In genomic region chr19:48514123-48514458, GRCh38 we compare ENCODE assay signal across 12 cellular contexts. TPM values are rescaled to one million over a fixed set of nuclear protein-coding genes. Genes with fewer than 3 reads are reported as not detected.
DNase-seq lines count a peak whose midpoint lies in the region; ATAC-seq and TF ChIP-seq lines count a peak whose summit lies in the region.
"Had no signal": no experiment of that assay in that cellular context is flagged by ENCODE, and none has a peak within 500 bp of the region (broad histone marks: within the 10 kb centered on the region; RNA-seq: fewer than 3 reads in every experiment).

No MANE protein-coding gene starts in this region.

- H3F3A ChIP-seq in GM23338 (replicated peaks; ENCODE audit: low read depth), result peaks cover 12% of the 10 kb centered on the region; the same call in 1 of the 2 replicates

- peaks cover 18% of the 10 kb centered on the region for H3K27me3 ChIP-seq in ACC112 (ENCODE audit: insufficient read depth, low read length)
- peaks cover 11% of the 10 kb centered on the region for H3K27me3 ChIP-seq in GM23338 (ENCODE audit: insufficient read depth)
- peaks cover 22% of the 10 kb centered on the region for H3K27me3 ChIP-seq in adrenal gland

- H3K4me1 ChIP-seq in ACC112 (ENCODE audit: control insufficient read depth, insufficient read depth, low read length, unreplicated experiment), result no peaks in the 10 kb centered on the region
- no peaks in the 10 kb centered on the region for H3K4me1 ChIP-seq in GM23338 (ENCODE audit: insufficient read depth)
- H3K4me1 ChIP-seq in mesodermal cell (ENCODE audit: control insufficient read depth, insufficient read depth, low read length, poor library complexity, severe bottlenecking), result no peaks in the 10 kb centered on the region
- peaks cover 0 to 8% of the 10 kb centered on the region in 2 donors for H3K4me1 ChIP-seq in adrenal gland (replicated peaks in 1 of 2)

- intact Hi-C loops in adrenal gland (cut with DNase I), result no loop called here

- no peak for ATAC-seq in GM23338
- no peak for ATAC-seq in activated T-helper 17 cell treated with anti-CD3 and anti-CD28 coated beads, Interleukin-2, amount 50 U/mL, for 72 hours (replicated peaks)

- H4K20me1 ChIP-seq in GM23338 (replicated peaks; ENCODE audit: insufficient read depth), result no peaks in the 10 kb centered on the region

- H3K4me3 ChIP-seq in ACC112 (ENCODE audit: low read depth, low read length) (peak overlapping the region; percentile 75; the same call in 1 of the 2 replicates), GM23338 (peak overlapping the region; percentile 90), mesodermal cell (ENCODE audit: extremely low read depth, insufficient read depth, low read length, poor library complexity, severe bottlenecking) (peak overlapping the region; percentile 62), adrenal gland (peak overlapping the region in 1 of 4 donors; percentile 60)

- no peaks in the 10 kb centered on the region for H3K9me3 ChIP-seq in mesodermal cell (ENCODE audit: control insufficient read depth, low read length)
- no peaks in the 10 kb centered on the region for H3K9me3 ChIP-seq in adrenal gland (replicated peaks in 1 of 3)
- H3K9me3 ChIP-seq: tibial artery had no signal

- no peak overlapping the region for H3K4me3 Mint-ChIP-seq in GM23338
- H3K4me3 Mint-ChIP-seq in activated T-helper 17 cell treated with anti-CD3 and anti-CD28 coated beads, Interleukin-2, amount 50 U/mL, for 72 hours, result no peak overlapping the region
- H3K4me3 Mint-ChIP-seq: activated CD4-positive, alpha-beta memory T cell treated with anti-CD3 and anti-CD28 coated beads for 36 hours had no signal

- H3K27ac Mint-ChIP-seq in GM23338, result 0 out of 2 replicates have a peak overlapping the region, but pooled peaks have one; percentile 71
- peak overlapping the region; percentile 71 for H3K27ac Mint-ChIP-seq in activated T-helper 17 cell treated with anti-CD3 and anti-CD28 coated beads, Interleukin-2, amount 50 U/mL, for 72 hours

- H3K79me2 ChIP-seq in ACC112 (ENCODE audit: control insufficient read depth, insufficient read depth, low read length, unreplicated experiment) (no peaks in the 10 kb centered on the region), GM23338 (replicated peaks; ENCODE audit: insufficient read depth) (no peaks in the 10 kb centered on the region)

- H3K4me2 ChIP-seq in GM23338, result peak overlapping the region; percentile 86

- H2AFZ ChIP-seq in ACC112 (ENCODE audit: low read length, unreplicated experiment) (no peak overlapping the region), GM23338 (peak overlapping the region; percentile 57)

- WGBS in mesodermal cell (ENCODE audit: insufficient coverage in 2 of 2), 2 experiments, result 60 to 68% methylated on average over 11 of the region's 11 CpGs
- WGBS in adrenal gland, 4 donors, result 33 to 49% (median 42%) methylated on average over 8 to 11 of the region's 11 CpGs

- peaks cover 27% of the 10 kb centered on the region for H3K4me1 Mint-ChIP-seq in GM23338
- H3K4me1 Mint-ChIP-seq in activated T-helper 17 cell treated with anti-CD3 and anti-CD28 coated beads, Interleukin-2, amount 50 U/mL, for 72 hours, result peaks cover 5% of the 10 kb centered on the region

- no peak for TF ChIP-seq POLR2A in adrenal gland (IDR thresholded peaks at IDR 0.05)

- no peaks in the 10 kb centered on the region for H3K9me3 Mint-ChIP-seq in GM23338
- H3K9me3 Mint-ChIP-seq in activated T-helper 17 cell treated with anti-CD3 and anti-CD28 coated beads, Interleukin-2, amount 50 U/mL, for 72 hours, result no peaks in the 10 kb centered on the region
- H3K9me3 Mint-ChIP-seq: activated CD4-positive, alpha-beta memory T cell treated with anti-CD3 and anti-CD28 coated beads for 36 hours had no signal

- H3K27ac ChIP-seq in ACC112 (ENCODE audit: low read depth, low read length), result no peak overlapping the region
- H3K27ac ChIP-seq in GM23338 (ENCODE audit: low read depth), result no peak overlapping the region
- no peak overlapping the region for H3K27ac ChIP-seq in mesodermal cell (ENCODE audit: low read depth, low read length, severe bottlenecking)
- H3K27ac ChIP-seq in adrenal gland, result no peak overlapping the region
- H3K27ac ChIP-seq: cardiac muscle cell, tibial artery had no signal

- H3K36me3 ChIP-seq in ACC112 (ENCODE audit: insufficient read depth, low read length), result no peaks in the 10 kb centered on the region
- no peaks in the 10 kb centered on the region for H3K36me3 ChIP-seq in GM23338 (ENCODE audit: insufficient read depth)
- H3K36me3 ChIP-seq in mesodermal cell (ENCODE audit: control insufficient read depth, insufficient read depth, low read length), result no peaks in the 10 kb centered on the region
- H3K36me3 ChIP-seq in adrenal gland (replicated peaks in 1 of 2), result no peaks in the 10 kb centered on the region
- H3K36me3 ChIP-seq: cardiac muscle cell, tibial artery had no signal

- H3K36me3 Mint-ChIP-seq in GM23338 (ENCODE audit: low read depth), result no peaks in the 10 kb centered on the region
- no peaks in the 10 kb centered on the region for H3K36me3 Mint-ChIP-seq in activated T-helper 17 cell treated with anti-CD3 and anti-CD28 coated beads, Interleukin-2, amount 50 U/mL, for 72 hours (ENCODE audit: low read depth)
- H3K36me3 Mint-ChIP-seq: activated CD4-positive, alpha-beta memory T cell treated with anti-CD3 and anti-CD28 coated beads for 36 hours had no signal

- no peak for TF ChIP-seq CTCF in GM23338 (conservative IDR thresholded peaks at IDR 0.05; ENCODE audit: low read depth in 2 of 2)
- no peak for TF ChIP-seq CTCF in adrenal gland (IDR thresholded peaks at IDR 0.05)

- H3K27me3 Mint-ChIP-seq in GM23338 (ENCODE audit: insufficient read depth, low read depth, poor library complexity), result peaks cover 21% of the 10 kb centered on the region
- no peaks in the 10 kb centered on the region for H3K27me3 Mint-ChIP-seq in activated T-helper 17 cell treated with anti-CD3 and anti-CD28 coated beads, Interleukin-2, amount 50 U/mL, for 72 hours
- H3K27me3 Mint-ChIP-seq: activated CD4-positive, alpha-beta memory T cell treated with anti-CD3 and anti-CD28 coated beads for 36 hours had no signal

- no peaks in the 10 kb centered on the region for H3K9me2 ChIP-seq in GM23338 (ENCODE audit: insufficient read depth)

- DNase-seq in GM23338 (ENCODE audit: low spot score), result no peak
- DNase-seq in inferior parietal cortex (ENCODE audit: extremely low spot score), result no peak
- DNase-seq in NCI-H510A treated with DMSO at 0.1 percent for 48 hours (lab: John Stamatoyannopoulos, UW), result no peak
- DNase-seq in adrenal gland, result no peak
- DNase-seq in activated CD4-positive, alpha-beta T cell treated with anti-CD3 and anti-CD28 coated beads, Interleukin-2, amount 50 U/mL, for 1 hour, result no peak

TF ChIP-seq in GM23338, 12 proteins besides CTCF, POLR2A, EP300 and RAD21 (continues in another document):
- TF ChIP-seq ZNF331 (CRISPR knock-in tag; IDR thresholded peaks at IDR 0.05; ENCODE audit: low read depth), result no peak
- no peak for TF ChIP-seq POLR2AphosphoS5 (IDR thresholded peaks at IDR 0.05; ENCODE audit: low read depth)
- TF ChIP-seq, protein P1, sequence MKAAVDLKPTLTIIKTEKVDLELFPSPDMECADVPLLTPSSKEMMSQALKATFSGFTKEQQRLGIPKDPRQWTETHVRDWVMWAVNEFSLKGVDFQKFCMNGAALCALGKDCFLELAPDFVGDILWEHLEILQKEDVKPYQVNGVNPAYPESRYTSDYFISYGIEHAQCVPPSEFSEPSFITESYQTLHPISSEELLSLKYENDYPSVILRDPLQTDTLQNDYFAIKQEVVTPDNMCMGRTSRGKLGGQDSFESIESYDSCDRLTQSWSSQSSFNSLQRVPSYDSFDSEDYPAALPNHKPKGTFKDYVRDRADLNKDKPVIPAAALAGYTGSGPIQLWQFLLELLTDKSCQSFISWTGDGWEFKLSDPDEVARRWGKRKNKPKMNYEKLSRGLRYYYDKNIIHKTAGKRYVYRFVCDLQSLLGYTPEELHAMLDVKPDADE (IDR thresholded peaks at IDR 0.05), result no peak
- TF ChIP-seq JUNB (IDR thresholded peaks at IDR 0.05; ENCODE audit: unreplicated experiment), result no peak
- no peak for TF ChIP-seq ZNF114 (CRISPR knock-in tag; IDR thresholded peaks at IDR 0.05)

RNA-seq across cellular contexts. Expression of gene LMTK3, which starts 2.5 kb away (rescaled TPM):
- 5.7 and 11.8 TPM in 2 replicates for total RNA-seq in GM23338 (2014; rRNA removed; shearing (Covaris generic))
- polyA plus RNA-seq in GM23338 (2016; fragmentation: Nextera tagmentation; extraction: Ambion mirVana) (1.6 and 2.0 TPM in 2 replicates), adrenal gland (10 to 100 TPM in 1 of 3 donors, 1 to 10 TPM in 1, under 1 TPM in 1; 0.57 to 15.1 (median 2.3) TPM)
- 1 to 10 TPM; 3.8 to 5.9 TPM for total RNA-seq in activated T-helper 17 cell treated with anti-CD3 and anti-CD28 coated beads, Interleukin-2, amount 50 U/mL, for 72 hours
- 5.9 TPM for polyA plus RNA-seq in mesodermal cell (2013, experiment 1 of 2)
- polyA plus RNA-seq in mesodermal cell (2013, experiment 2 of 2), result 5.2 TPM
- total RNA-seq in adrenal gland, result 1 to 10 TPM in 7 of 8 donors, under 1 TPM in 1; 0.06 to 4.4 (median 2.6) TPM

RNA-seq across cellular contexts. Expression of gene SULT2B1, which starts 37.9 kb away (rescaled TPM):
- total RNA-seq in GM23338 (2014; rRNA removed; shearing (Covaris generic)), result 1.3 TPM in 1 of 2 replicates, not detected in the other
- polyA plus RNA-seq in GM23338 (2016; fragmentation: Nextera tagmentation; extraction: Ambion mirVana) (2.3 and 2.5 TPM in 2 replicates), adrenal gland (under 1 TPM; 0.24 to 0.88 (median 0.72) TPM)
- total RNA-seq in activated T-helper 17 cell treated with anti-CD3 and anti-CD28 coated beads, Interleukin-2, amount 50 U/mL, for 72 hours, result not detected
- 0.92 TPM for polyA plus RNA-seq in mesodermal cell (2013, experiment 1 of 2)
- 0.66 TPM for polyA plus RNA-seq in mesodermal cell (2013, experiment 2 of 2)
- total RNA-seq in adrenal gland, result 1 to 10 TPM in 2 of 8 donors, under 1 TPM in 3, not detected in 3; 0.34 to 1.4 (median 0.52) TPM
- total RNA-seq: activated CD4-positive, alpha-beta memory T cell treated with anti-CD3 and anti-CD28 coated beads for 36 hours; cardiac muscle cell; myocyte had no signal

RNA-seq across cellular contexts. Expression of gene CYTH2, which starts 44.9 kb away (rescaled TPM):
- total RNA-seq in GM23338 (2014; rRNA removed; shearing (Covaris generic)), result 42.6 and 60.4 TPM in 2 replicates
- polyA plus RNA-seq in GM23338 (2016; fragmentation: Nextera tagmentation; extraction: Ambion mirVana), result 38.8 and 41.1 TPM in 2 replicates
- 10 to 100 TPM; 30.6 to 35.4 TPM for total RNA-seq in activated T-helper 17 cell treated with anti-CD3 and anti-CD28 coated beads, Interleukin-2, amount 50 U/mL, for 72 hours
- polyA plus RNA-seq in mesodermal cell (2013, experiment 1 of 2), result 105 TPM
- polyA plus RNA-seq in mesodermal cell (2013, experiment 2 of 2), result 98.2 TPM
- 10 to 100 TPM; 28.5 to 93.5 (median 54.2) TPM for total RNA-seq in adrenal gland
- polyA plus RNA-seq in adrenal gland, result 10 to 100 TPM; 26.3 to 91.7 (median 51.8) TPM

RNA-seq across cellular contexts. Expression of gene KCNJ14, which starts 58.7 kb away (rescaled TPM):
- 0.94 and 1.2 TPM in 2 replicates for total RNA-seq in GM23338 (2014; rRNA removed; shearing (Covaris generic))
- 0.73 and 0.81 TPM in 2 replicates for polyA plus RNA-seq in GM23338 (2016; fragmentation: Nextera tagmentation; extraction: Ambion mirVana)
- 1 to 10 TPM; 1.7 to 2.1 TPM for total RNA-seq in activated T-helper 17 cell treated with anti-CD3 and anti-CD28 coated beads, Interleukin-2, amount 50 U/mL, for 72 hours
- polyA plus RNA-seq in mesodermal cell (2013, experiment 1 of 2), result 0.70 TPM
- 0.35 TPM for polyA plus RNA-seq in mesodermal cell (2013, experiment 2 of 2)
- total RNA-seq in adrenal gland, result under 1 TPM; 0.09 to 0.83 (median 0.43) TPM
- under 1 TPM; 0.16 to 0.56 (median 0.34) TPM for polyA plus RNA-seq in adrenal gland
